In the genomic region with DNA sequence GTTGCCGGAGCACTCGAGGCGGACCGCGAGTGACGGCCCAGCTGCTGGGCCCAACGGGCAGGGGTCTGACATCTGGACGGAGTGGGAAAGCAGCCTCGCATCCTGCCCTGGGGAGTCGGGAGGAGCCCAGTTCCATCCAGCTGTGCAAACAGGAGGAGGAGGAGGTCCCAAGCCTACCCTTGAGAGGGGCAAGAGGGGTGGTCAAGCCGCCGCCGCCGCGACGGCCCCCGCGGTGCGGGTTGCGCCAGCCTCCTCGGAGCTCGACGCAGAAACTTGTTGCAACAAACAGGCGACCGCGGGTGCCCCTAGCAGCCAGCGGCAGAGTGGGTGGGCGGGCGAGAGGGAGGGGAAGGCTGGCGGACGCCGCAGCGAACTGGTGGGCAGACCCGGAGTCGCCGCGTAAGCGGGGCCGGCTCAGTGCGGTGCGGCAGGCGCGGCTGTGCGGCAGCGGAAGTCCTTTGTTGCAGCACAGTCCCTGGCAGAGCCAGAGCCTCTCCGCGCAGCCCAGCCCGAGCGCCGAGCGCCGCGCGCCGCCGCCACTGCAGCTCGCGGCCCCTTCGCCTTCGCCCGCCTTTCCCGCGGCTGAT, we compare ENCODE assay signal across 1 cellular context.
TF ChIP-seq lines count a peak whose summit lies in the region.

A gene with protein sequence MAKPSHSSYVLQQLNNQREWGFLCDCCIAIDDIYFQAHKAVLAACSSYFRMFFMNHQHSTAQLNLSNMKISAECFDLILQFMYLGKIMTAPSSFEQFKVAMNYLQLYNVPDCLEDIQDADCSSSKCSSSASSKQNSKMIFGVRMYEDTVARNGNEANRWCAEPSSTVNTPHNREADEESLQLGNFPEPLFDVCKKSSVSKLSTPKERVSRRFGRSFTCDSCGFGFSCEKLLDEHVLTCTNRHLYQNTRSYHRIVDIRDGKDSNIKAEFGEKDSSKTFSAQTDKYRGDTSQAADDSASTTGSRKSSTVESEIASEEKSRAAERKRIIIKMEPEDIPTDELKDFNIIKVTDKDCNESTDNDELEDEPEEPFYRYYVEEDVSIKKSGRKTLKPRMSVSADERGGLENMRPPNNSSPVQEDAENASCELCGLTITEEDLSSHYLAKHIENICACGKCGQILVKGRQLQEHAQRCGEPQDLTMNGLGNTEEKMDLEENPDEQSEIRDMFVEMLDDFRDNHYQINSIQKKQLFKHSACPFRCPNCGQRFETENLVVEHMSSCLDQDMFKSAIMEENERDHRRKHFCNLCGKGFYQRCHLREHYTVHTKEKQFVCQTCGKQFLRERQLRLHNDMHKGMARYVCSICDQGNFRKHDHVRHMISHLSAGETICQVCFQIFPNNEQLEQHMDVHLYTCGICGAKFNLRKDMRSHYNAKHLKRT (plus strand): TSS at position 461 of the 587 bp plus-strand sequence. CDS start 16,735 bp downstream, outside the sequence.

TF ChIP-seq in WTC11, 78 proteins besides CTCF, POLR2A, EP300 and RAD21 (continued from another document and continues in another):
- TF ChIP-seq, protein P1, sequence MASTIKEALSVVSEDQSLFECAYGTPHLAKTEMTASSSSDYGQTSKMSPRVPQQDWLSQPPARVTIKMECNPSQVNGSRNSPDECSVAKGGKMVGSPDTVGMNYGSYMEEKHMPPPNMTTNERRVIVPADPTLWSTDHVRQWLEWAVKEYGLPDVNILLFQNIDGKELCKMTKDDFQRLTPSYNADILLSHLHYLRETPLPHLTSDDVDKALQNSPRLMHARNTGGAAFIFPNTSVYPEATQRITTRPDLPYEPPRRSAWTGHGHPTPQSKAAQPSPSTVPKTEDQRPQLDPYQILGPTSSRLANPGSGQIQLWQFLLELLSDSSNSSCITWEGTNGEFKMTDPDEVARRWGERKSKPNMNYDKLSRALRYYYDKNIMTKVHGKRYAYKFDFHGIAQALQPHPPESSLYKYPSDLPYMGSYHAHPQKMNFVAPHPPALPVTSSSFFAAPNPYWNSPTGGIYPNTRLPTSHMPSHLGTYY (CRISPR knock-in tag; IDR thresholded peaks at IDR 0.05), result no peak; the same call in 1 of the 2 replicates
- TF ChIP-seq NFE2L1 (CRISPR knock-in tag; IDR thresholded peaks at IDR 0.05), result no peak
- TF ChIP-seq, protein P2, sequence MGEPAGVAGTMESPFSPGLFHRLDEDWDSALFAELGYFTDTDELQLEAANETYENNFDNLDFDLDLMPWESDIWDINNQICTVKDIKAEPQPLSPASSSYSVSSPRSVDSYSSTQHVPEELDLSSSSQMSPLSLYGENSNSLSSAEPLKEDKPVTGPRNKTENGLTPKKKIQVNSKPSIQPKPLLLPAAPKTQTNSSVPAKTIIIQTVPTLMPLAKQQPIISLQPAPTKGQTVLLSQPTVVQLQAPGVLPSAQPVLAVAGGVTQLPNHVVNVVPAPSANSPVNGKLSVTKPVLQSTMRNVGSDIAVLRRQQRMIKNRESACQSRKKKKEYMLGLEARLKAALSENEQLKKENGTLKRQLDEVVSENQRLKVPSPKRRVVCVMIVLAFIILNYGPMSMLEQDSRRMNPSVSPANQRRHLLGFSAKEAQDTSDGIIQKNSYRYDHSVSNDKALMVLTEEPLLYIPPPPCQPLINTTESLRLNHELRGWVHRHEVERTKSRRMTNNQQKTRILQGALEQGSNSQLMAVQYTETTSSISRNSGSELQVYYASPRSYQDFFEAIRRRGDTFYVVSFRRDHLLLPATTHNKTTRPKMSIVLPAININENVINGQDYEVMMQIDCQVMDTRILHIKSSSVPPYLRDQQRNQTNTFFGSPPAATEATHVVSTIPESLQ (CRISPR knock-in tag; IDR thresholded peaks at IDR 0.05), result no peak
- TF ChIP-seq TP53 (CRISPR knock-in tag; IDR thresholded peaks at IDR 0.05), result no peak
- no peak for TF ChIP-seq OVOL2 (CRISPR knock-in tag; IDR thresholded peaks at IDR 0.05; ENCODE audit: borderline replicate concordance)
- TF ChIP-seq, protein P3, sequence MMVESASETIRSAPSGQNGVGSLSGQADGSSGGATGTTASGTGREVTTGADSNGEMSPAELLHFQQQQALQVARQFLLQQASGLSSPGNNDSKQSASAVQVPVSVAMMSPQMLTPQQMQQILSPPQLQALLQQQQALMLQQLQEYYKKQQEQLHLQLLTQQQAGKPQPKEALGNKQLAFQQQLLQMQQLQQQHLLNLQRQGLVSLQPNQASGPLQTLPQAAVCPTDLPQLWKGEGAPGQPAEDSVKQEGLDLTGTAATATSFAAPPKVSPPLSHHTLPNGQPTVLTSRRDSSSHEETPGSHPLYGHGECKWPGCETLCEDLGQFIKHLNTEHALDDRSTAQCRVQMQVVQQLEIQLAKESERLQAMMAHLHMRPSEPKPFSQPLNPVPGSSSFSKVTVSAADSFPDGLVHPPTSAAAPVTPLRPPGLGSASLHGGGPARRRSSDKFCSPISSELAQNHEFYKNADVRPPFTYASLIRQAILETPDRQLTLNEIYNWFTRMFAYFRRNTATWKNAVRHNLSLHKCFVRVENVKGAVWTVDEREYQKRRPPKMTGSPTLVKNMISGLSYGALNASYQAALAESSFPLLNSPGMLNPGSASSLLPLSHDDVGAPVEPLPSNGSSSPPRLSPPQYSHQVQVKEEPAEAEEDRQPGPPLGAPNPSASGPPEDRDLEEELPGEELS (CRISPR knock-in tag; IDR thresholded peaks at IDR 0.05), result no peak
- TF ChIP-seq, protein P4, sequence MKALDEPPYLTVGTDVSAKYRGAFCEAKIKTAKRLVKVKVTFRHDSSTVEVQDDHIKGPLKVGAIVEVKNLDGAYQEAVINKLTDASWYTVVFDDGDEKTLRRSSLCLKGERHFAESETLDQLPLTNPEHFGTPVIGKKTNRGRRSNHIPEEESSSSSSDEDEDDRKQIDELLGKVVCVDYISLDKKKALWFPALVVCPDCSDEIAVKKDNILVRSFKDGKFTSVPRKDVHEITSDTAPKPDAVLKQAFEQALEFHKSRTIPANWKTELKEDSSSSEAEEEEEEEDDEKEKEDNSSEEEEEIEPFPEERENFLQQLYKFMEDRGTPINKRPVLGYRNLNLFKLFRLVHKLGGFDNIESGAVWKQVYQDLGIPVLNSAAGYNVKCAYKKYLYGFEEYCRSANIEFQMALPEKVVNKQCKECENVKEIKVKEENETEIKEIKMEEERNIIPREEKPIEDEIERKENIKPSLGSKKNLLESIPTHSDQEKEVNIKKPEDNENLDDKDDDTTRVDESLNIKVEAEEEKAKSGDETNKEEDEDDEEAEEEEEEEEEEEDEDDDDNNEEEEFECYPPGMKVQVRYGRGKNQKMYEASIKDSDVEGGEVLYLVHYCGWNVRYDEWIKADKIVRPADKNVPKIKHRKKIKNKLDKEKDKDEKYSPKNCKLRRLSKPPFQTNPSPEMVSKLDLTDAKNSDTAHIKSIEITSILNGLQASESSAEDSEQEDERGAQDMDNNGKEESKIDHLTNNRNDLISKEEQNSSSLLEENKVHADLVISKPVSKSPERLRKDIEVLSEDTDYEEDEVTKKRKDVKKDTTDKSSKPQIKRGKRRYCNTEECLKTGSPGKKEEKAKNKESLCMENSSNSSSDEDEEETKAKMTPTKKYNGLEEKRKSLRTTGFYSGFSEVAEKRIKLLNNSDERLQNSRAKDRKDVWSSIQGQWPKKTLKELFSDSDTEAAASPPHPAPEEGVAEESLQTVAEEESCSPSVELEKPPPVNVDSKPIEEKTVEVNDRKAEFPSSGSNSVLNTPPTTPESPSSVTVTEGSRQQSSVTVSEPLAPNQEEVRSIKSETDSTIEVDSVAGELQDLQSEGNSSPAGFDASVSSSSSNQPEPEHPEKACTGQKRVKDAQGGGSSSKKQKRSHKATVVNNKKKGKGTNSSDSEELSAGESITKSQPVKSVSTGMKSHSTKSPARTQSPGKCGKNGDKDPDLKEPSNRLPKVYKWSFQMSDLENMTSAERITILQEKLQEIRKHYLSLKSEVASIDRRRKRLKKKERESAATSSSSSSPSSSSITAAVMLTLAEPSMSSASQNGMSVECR (CRISPR knock-in tag; IDR thresholded peaks at IDR 0.05; ENCODE audit: borderline replicate concordance), result no peak
- no peak for TF ChIP-seq ATF1 (CRISPR knock-in tag; IDR thresholded peaks at IDR 0.05)
- TF ChIP-seq, protein P5, sequence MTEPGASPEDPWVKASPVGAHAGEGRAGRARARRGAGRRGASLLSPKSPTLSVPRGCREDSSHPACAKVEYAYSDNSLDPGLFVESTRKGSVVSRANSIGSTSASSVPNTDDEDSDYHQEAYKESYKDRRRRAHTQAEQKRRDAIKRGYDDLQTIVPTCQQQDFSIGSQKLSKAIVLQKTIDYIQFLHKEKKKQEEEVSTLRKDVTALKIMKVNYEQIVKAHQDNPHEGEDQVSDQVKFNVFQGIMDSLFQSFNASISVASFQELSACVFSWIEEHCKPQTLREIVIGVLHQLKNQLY (CRISPR knock-in tag; IDR thresholded peaks at IDR 0.05), result no peak
- TF ChIP-seq, protein P6, sequence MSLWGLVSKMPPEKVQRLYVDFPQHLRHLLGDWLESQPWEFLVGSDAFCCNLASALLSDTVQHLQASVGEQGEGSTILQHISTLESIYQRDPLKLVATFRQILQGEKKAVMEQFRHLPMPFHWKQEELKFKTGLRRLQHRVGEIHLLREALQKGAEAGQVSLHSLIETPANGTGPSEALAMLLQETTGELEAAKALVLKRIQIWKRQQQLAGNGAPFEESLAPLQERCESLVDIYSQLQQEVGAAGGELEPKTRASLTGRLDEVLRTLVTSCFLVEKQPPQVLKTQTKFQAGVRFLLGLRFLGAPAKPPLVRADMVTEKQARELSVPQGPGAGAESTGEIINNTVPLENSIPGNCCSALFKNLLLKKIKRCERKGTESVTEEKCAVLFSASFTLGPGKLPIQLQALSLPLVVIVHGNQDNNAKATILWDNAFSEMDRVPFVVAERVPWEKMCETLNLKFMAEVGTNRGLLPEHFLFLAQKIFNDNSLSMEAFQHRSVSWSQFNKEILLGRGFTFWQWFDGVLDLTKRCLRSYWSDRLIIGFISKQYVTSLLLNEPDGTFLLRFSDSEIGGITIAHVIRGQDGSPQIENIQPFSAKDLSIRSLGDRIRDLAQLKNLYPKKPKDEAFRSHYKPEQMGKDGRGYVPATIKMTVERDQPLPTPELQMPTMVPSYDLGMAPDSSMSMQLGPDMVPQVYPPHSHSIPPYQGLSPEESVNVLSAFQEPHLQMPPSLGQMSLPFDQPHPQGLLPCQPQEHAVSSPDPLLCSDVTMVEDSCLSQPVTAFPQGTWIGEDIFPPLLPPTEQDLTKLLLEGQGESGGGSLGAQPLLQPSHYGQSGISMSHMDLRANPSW (CRISPR knock-in tag; conservative IDR thresholded peaks at IDR 0.05; ENCODE audit: low read depth), result no peak
- 0 out of 2 replicates have a peak, but pooled peaks have one; percentile 77 for TF ChIP-seq MYBL2 (CRISPR knock-in tag; IDR thresholded peaks at IDR 0.05)
- 0 out of 2 replicates have a peak, but pooled peaks have one; percentile 17 for TF ChIP-seq ZNF232 (CRISPR knock-in tag; IDR thresholded peaks at IDR 0.05)
- TF ChIP-seq JAZF1 (CRISPR knock-in tag; IDR thresholded peaks at IDR 0.05), result no peak
- TF ChIP-seq, protein P7, sequence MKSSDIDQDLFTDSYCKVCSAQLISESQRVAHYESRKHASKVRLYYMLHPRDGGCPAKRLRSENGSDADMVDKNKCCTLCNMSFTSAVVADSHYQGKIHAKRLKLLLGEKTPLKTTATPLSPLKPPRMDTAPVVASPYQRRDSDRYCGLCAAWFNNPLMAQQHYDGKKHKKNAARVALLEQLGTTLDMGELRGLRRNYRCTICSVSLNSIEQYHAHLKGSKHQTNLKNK (CRISPR knock-in tag; IDR thresholded peaks at IDR 0.05), result no peak
- TF ChIP-seq, protein P8, sequence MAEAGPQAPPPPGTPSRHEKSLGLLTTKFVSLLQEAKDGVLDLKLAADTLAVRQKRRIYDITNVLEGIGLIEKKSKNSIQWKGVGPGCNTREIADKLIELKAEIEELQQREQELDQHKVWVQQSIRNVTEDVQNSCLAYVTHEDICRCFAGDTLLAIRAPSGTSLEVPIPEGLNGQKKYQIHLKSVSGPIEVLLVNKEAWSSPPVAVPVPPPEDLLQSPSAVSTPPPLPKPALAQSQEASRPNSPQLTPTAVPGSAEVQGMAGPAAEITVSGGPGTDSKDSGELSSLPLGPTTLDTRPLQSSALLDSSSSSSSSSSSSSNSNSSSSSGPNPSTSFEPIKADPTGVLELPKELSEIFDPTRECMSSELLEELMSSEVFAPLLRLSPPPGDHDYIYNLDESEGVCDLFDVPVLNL (CRISPR knock-in tag; IDR thresholded peaks at IDR 0.05; ENCODE audit: borderline replicate concordance, low read depth), result peak; percentile 19; the same call in 1 of the 2 replicates
- TF ChIP-seq, protein P9, sequence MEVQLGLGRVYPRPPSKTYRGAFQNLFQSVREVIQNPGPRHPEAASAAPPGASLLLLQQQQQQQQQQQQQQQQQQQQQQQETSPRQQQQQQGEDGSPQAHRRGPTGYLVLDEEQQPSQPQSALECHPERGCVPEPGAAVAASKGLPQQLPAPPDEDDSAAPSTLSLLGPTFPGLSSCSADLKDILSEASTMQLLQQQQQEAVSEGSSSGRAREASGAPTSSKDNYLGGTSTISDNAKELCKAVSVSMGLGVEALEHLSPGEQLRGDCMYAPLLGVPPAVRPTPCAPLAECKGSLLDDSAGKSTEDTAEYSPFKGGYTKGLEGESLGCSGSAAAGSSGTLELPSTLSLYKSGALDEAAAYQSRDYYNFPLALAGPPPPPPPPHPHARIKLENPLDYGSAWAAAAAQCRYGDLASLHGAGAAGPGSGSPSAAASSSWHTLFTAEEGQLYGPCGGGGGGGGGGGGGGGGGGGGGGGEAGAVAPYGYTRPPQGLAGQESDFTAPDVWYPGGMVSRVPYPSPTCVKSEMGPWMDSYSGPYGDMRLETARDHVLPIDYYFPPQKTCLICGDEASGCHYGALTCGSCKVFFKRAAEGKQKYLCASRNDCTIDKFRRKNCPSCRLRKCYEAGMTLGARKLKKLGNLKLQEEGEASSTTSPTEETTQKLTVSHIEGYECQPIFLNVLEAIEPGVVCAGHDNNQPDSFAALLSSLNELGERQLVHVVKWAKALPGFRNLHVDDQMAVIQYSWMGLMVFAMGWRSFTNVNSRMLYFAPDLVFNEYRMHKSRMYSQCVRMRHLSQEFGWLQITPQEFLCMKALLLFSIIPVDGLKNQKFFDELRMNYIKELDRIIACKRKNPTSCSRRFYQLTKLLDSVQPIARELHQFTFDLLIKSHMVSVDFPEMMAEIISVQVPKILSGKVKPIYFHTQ (CRISPR knock-in tag; IDR thresholded peaks at IDR 0.05), result no peak
- TF ChIP-seq, protein P10, sequence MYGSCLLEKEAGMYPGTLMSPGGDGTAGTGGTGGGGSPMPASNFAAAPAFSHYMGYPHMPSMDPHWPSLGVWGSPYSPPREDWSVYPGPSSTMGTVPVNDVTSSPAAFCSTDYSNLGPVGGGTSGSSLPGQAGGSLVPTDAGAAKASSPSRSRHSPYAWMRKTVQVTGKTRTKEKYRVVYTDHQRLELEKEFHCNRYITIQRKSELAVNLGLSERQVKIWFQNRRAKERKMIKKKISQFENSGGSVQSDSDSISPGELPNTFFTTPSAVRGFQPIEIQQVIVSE (CRISPR knock-in tag; IDR thresholded peaks at IDR 0.05; ENCODE audit: borderline replicate concordance), result no peak; the same call in 1 of the 2 replicates
- 0 out of 2 replicates have a peak, but pooled peaks have one; percentile 17 for TF ChIP-seq ZNF416 (CRISPR knock-in tag; IDR thresholded peaks at IDR 0.05)
- no peak for TF ChIP-seq SOX15 (CRISPR knock-in tag; IDR thresholded peaks at IDR 0.05)
- no peak for TF ChIP-seq SMAD4 (CRISPR knock-in tag; IDR thresholded peaks at IDR 0.05)
- TF ChIP-seq ELF4 (CRISPR knock-in tag; IDR thresholded peaks at IDR 0.05; ENCODE audit: low read depth), result no peak; the same call in 1 of the 2 replicates
- TF ChIP-seq ZBTB21 (CRISPR knock-in tag; IDR thresholded peaks at IDR 0.05; ENCODE audit: borderline replicate concordance), result 0 out of 2 replicates have a peak, but pooled peaks have one; percentile 22
- TF ChIP-seq ZNF121 (CRISPR knock-in tag; IDR thresholded peaks at IDR 0.05), result no peak
- TF ChIP-seq EMX1 (CRISPR knock-in tag; IDR thresholded peaks at IDR 0.05), result peak; percentile 55; the same call in 1 of the 2 replicates
- TF ChIP-seq, protein P11, sequence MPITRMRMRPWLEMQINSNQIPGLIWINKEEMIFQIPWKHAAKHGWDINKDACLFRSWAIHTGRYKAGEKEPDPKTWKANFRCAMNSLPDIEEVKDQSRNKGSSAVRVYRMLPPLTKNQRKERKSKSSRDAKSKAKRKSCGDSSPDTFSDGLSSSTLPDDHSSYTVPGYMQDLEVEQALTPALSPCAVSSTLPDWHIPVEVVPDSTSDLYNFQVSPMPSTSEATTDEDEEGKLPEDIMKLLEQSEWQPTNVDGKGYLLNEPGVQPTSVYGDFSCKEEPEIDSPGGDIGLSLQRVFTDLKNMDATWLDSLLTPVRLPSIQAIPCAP (CRISPR knock-in tag; IDR thresholded peaks at IDR 0.05), result no peak
- peak; percentile 33; the same call in 1 of the 2 replicates for TF ChIP-seq NFYB (CRISPR knock-in tag; conservative IDR thresholded peaks at IDR 0.05; ENCODE audit: low read depth)
- TF ChIP-seq NFATC4 (CRISPR knock-in tag; IDR thresholded peaks at IDR 0.05), result 0 out of 2 replicates have a peak, but pooled peaks have one; percentile 64
